8 cellular contexts compared by ENCODE assay signal in genomic region chr10:100184426-100185219, GRCh38. TPM values are rescaled to one million over a fixed set of nuclear protein-coding genes. Genes with fewer than 3 reads are reported as not detected.
A peak's percentile ranks its signal among the peaks of the same experiment; 100 is the strongest.
DNase-seq lines count a peak whose midpoint lies in the region; ATAC-seq and TF ChIP-seq lines count a peak whose summit lies in the region.

No MANE protein-coding gene starts in this region.

- H3K4me3 Mint-ChIP-seq in Caco-2 (ENCODE audit: unreplicated experiment) (peak overlapping the region; percentile 76), endodermal cell (peak overlapping the region; percentile 84), nephron progenitor cell (peak overlapping the region; percentile 97)

- peak; percentile 29 for ATAC-seq in HCT116
- no peak for ATAC-seq in GM18868 (IDR thresholded peaks at IDR 0.05; ENCODE audit: unreplicated experiment)

- peaks cover 24% of the 10 kb centered on the region for H3K4me1 ChIP-seq in Caco-2
- H3K4me1 ChIP-seq in HCT116 (ENCODE audit: control insufficient read depth in 1 of 2, insufficient read depth in 2 of 2, low read length in 2 of 2), result peaks cover 12 to 23% of the 10 kb centered on the region in 2 experiments; a peak in 3 of 4 replicates
- H3K4me1 ChIP-seq in SJCRH30, result peaks cover 14% of the 10 kb centered on the region
- H3K4me1 ChIP-seq in endodermal cell (ENCODE audit: control insufficient read depth, insufficient read depth, low read length), result no peaks in the 10 kb centered on the region

- RAD21 ChIA-PET in HCT116 (lab: Charles Lee; ENCODE audit: low non-redundant PET in 1 of 2, low total read pairs in 2 of 2, uncharacterized antibody in 2 of 2, unreplicated experiment in 2 of 2), result no interaction called here

- peak overlapping the region; percentile 82 for H3K4me2 ChIP-seq in HCT116 (ENCODE audit: low read length)

- 0 out of 2 replicates have a peak, but pooled peaks have one; percentile 8 for TF ChIP-seq RAD21 in HCT116 (IDR thresholded peaks at IDR 0.05; ENCODE audit: low read depth)

- H3K27me3 ChIP-seq in Caco-2 (replicated peaks; ENCODE audit: control insufficient read depth, insufficient read depth, low read length), result no peaks in the 10 kb centered on the region
- no peaks in the 10 kb centered on the region for H3K27me3 ChIP-seq in HCT116 (ENCODE audit: insufficient read depth, low read length)
- H3K27me3 ChIP-seq in SJCRH30, result no peaks in the 10 kb centered on the region
- H3K27me3 ChIP-seq in endodermal cell (ENCODE audit: control insufficient read depth, insufficient read depth, low read length, poor library complexity, severe bottlenecking), result no peaks in the 10 kb centered on the region

- peak overlapping the region; percentile 83 for H3K27ac Mint-ChIP-seq in Caco-2 (ENCODE audit: unreplicated experiment)
- peak overlapping the region; percentile 97 for H3K27ac Mint-ChIP-seq in endodermal cell
- peak overlapping the region; percentile 99 for H3K27ac Mint-ChIP-seq in nephron progenitor cell

- H3K27ac ChIP-seq in HCT116 (ENCODE audit: low read depth, low read length), result peak overlapping the region; percentile 84
- H3K27ac ChIP-seq in SJCRH30, result no peak overlapping the region
- no peak overlapping the region for H3K27ac ChIP-seq in endodermal cell (ENCODE audit: low read depth, low read length)

- TF ChIP-seq CTCF in Caco-2 (IDR thresholded peaks at IDR 0.05; ENCODE audit: insufficient read depth in 1 of 2, low read depth in 1 of 2, low read length in 1 of 2, severe bottlenecking in 1 of 2, unreplicated experiment in 1 of 2), result no peak
- no peak for TF ChIP-seq CTCF in HCT116 (IDR thresholded peaks at IDR 0.05 in 2 of 3, conservative IDR thresholded peaks at IDR 0.05 in 1 of 3; ENCODE audit: borderline replicate concordance in 1 of 3, insufficient read depth in 1 of 3, low read depth in 2 of 3, low read length in 2 of 3)
- TF ChIP-seq CTCF in endodermal cell (conservative IDR thresholded peaks at IDR 0.05), result no peak
- no peak for TF ChIP-seq CTCF in nephron progenitor cell (IDR thresholded peaks at IDR 0.05)

- BruUV-seq in Caco-2 (replicated peaks; lab: Mats Ljungman, UMichigan) (no TSS peak), HCT116 (replicated peaks; lab: Mats Ljungman, UMichigan) (no TSS peak)

- H3K9me3 ChIP-seq in Caco-2 (no peaks in the 10 kb centered on the region), HCT116 (ENCODE audit: control insufficient read depth in 1 of 2, insufficient read depth in 1 of 2, low read depth in 1 of 2, low read length in 2 of 2) (no peaks in the 10 kb centered on the region), SJCRH30 (replicated peaks) (no peaks in the 10 kb centered on the region), endodermal cell (ENCODE audit: control insufficient read depth, low read length) (no peaks in the 10 kb centered on the region)

- POLR2A ChIA-PET in Caco-2 (lab: Charles Lee), result interaction anchor here (1.1 kb wide), 1 partner anchor 188 kb away, joined by 5 read pairs; no protein-coding TSS in a partner anchor
- POLR2A ChIA-PET in HCT116 (lab: Charles Lee), result no interaction called here

- H3K79me2 ChIP-seq in HCT116 (ENCODE audit: insufficient read depth, low read length), result peaks cover 93% of the 10 kb centered on the region

- peaks cover 42% of the 10 kb centered on the region for H3K4me1 Mint-ChIP-seq in Caco-2 (ENCODE audit: low read depth, unreplicated experiment)
- peaks cover 13% of the 10 kb centered on the region for H3K4me1 Mint-ChIP-seq in endodermal cell
- peaks cover 60% of the 10 kb centered on the region for H3K4me1 Mint-ChIP-seq in nephron progenitor cell

- peak overlapping the region; percentile 71 for H3K4me3 ChIP-seq in Caco-2 (ENCODE audit: low read depth, low read length)
- peak overlapping the region; percentile 73 to 82 for H3K4me3 ChIP-seq in HCT116 (replicated peaks in 1 of 2; ENCODE audit: low read depth in 1 of 2, low read length in 2 of 2)
- peak overlapping the region; percentile 74 for H3K4me3 ChIP-seq in SJCRH30
- peak overlapping the region; percentile 97 for H3K4me3 ChIP-seq in endodermal cell (ENCODE audit: low read length)

- H3K36me3 ChIP-seq in Caco-2 (ENCODE audit: control insufficient read depth, insufficient read depth, low read length) (no peaks in the 10 kb centered on the region), HCT116 (ENCODE audit: control insufficient read depth in 1 of 2, insufficient read depth in 2 of 2, low read length in 2 of 2) (peaks cover 24 to 40% of the 10 kb centered on the region in 2 experiments), SJCRH30 (peaks cover 27% of the 10 kb centered on the region), endodermal cell (ENCODE audit: control insufficient read depth, insufficient read depth, low read length) (peaks cover 54% of the 10 kb centered on the region)

- peak overlapping the region; percentile 90 for H3K9ac ChIP-seq in HCT116 (ENCODE audit: low read length)
- H3K9ac ChIP-seq in endodermal cell (ENCODE audit: extremely low read depth, low read length, poor library complexity, severe bottlenecking), result peak overlapping the region; percentile 75

- no peak for TF ChIP-seq POLR2A in HCT116 (IDR thresholded peaks at IDR 0.05; ENCODE audit: borderline replicate concordance, extremely low read depth, insufficient read depth, insufficient read length)

- H3K27me3 Mint-ChIP-seq in Caco-2 (ENCODE audit: insufficient read depth, unreplicated experiment), result no peaks in the 10 kb centered on the region
- H3K27me3 Mint-ChIP-seq in endodermal cell (ENCODE audit: insufficient read depth), result no peaks in the 10 kb centered on the region
- H3K27me3 Mint-ChIP-seq in nephron progenitor cell (ENCODE audit: low read depth, poor library complexity), result no peaks in the 10 kb centered on the region

- no peak overlapping the region for H2AFZ ChIP-seq in HCT116 (ENCODE audit: low read depth, low read length, poor library complexity, severe bottlenecking)

- H3K36me3 Mint-ChIP-seq in Caco-2 (ENCODE audit: insufficient read depth, unreplicated experiment) (peaks cover 42% of the 10 kb centered on the region), endodermal cell (ENCODE audit: low read depth) (peaks cover 27% of the 10 kb centered on the region), nephron progenitor cell (ENCODE audit: low read depth) (peaks cover 48% of the 10 kb centered on the region)

- CTCF ChIA-PET in Caco-2 (lab: Charles Lee) (no interaction called here), HCT116 (lab: Charles Lee) (no interaction called here)

- no peaks in the 10 kb centered on the region for H4K20me1 ChIP-seq in HCT116 (ENCODE audit: insufficient read depth)

- no peaks in the 10 kb centered on the region for H3K9me3 Mint-ChIP-seq in Caco-2 (ENCODE audit: unreplicated experiment)
- H3K9me3 Mint-ChIP-seq in endodermal cell, result no peaks in the 10 kb centered on the region
- H3K9me3 Mint-ChIP-seq in nephron progenitor cell, result peaks cover 7% of the 10 kb centered on the region

- WGBS in endodermal cell (ENCODE audit: insufficient coverage in 1 of 2, insufficient read length in 1 of 2), 2 experiments, result 35 to 100% methylated on average over 1 to 5 of the region's 6 CpGs

- intact Hi-C loops in Caco-2 (cut with micrococcal nuclease; ENCODE audit: unreplicated experiment) (loop anchor here (5.0 kb wide), 1 partner anchor 337 kb away; no protein-coding TSS in a partner anchor), HCT116 (cut with micrococcal nuclease) (loop anchor here (5.0 to 10.0 kb wide), 2 partner anchors 337 to 450 kb away; partner anchors contain the start of genes COX15 and CUTC)

- H3K9me2 ChIP-seq in HCT116 (ENCODE audit: insufficient read depth), result no peaks in the 10 kb centered on the region

- DNase-seq in Caco-2, result peak in 1 of 2 experiments; percentile 13
- peak; percentile 12 for DNase-seq in HCT116 (ENCODE audit: low read depth, low spot score)
- DNase-seq in SJCRH30, result peak; percentile 28 to 49
- DNase-seq in endodermal cell, result no peak
- DNase-seq in nephron progenitor cell, result peak; percentile 6
- DNase-seq in NCI-H1105 treated with DMSO at 0.1 percent for 48 hours (lab: John Stamatoyannopoulos, UW), result no peak
- DNase-seq in activated CD4-positive, alpha-beta T cell treated with anti-CD3 and anti-CD28 coated beads, Interleukin-2, amount 50 U/mL, for 1 hour, result no peak

TF ChIP-seq in HCT116, 20 proteins besides CTCF, POLR2A, EP300 and RAD21 (continues in another document):
- TF ChIP-seq EZH2 (IDR thresholded peaks at IDR 0.05) (no peak), JUND (IDR thresholded peaks at IDR 0.05) (no peak), POLR2AphosphoS5 (IDR thresholded peaks at IDR 0.05; ENCODE audit: low read depth, low read length) (no peak), TCF7L2 (IDR thresholded peaks at IDR 0.05; ENCODE audit: borderline replicate concordance, extremely low read depth, insufficient read depth, insufficient read length) (no peak), SIN3A (IDR thresholded peaks at IDR 0.05; ENCODE audit: low read depth) (peak; percentile 48; the same call in 1 of the 2 replicates), SRF (IDR thresholded peaks at IDR 0.05; ENCODE audit: low read depth) (no peak)

RNA-seq across cellular contexts. Expression of gene ERLIN1, which starts 1.2 kb away (rescaled TPM):
- total RNA-seq in Caco-2 (2022) (54.4 and 59.0 TPM in 2 replicates), HCT116 (2021; ENCODE audit: unreplicated experiment) (64.5 TPM), endodermal cell (10 to 100 TPM; 35.0 to 42.6 TPM)
- 47.1 and 57.9 TPM in 2 replicates for polyA plus RNA-seq in HCT116 (2012)
- 43.2 and 43.6 TPM in 2 replicates for total RNA-seq in SJCRH30 (2014; rRNA removed; shearing (Covaris generic))
- polyA plus RNA-seq in endodermal cell (2013, experiment 1 of 2), result 41.8 TPM
- 42.3 TPM for polyA plus RNA-seq in endodermal cell (2013, experiment 2 of 2)

RNA-seq across cellular contexts. Expression of gene CHUK, which starts 44.8 kb away (rescaled TPM):
- total RNA-seq in Caco-2 (2022) (28.2 and 28.6 TPM in 2 replicates), HCT116 (2021; ENCODE audit: unreplicated experiment) (35.7 TPM), endodermal cell (10 to 100 TPM; 14.1 to 17.2 TPM)
- polyA plus RNA-seq in HCT116 (2012), result 12.0 and 14.1 TPM in 2 replicates
- total RNA-seq in SJCRH30 (2014; rRNA removed; shearing (Covaris generic)), result 19.2 and 21.7 TPM in 2 replicates
- 21.1 TPM for polyA plus RNA-seq in endodermal cell (2013, experiment 1 of 2)
- 20.7 TPM for polyA plus RNA-seq in endodermal cell (2013, experiment 2 of 2)

Comparison
In these comparisons a context has a peak if more than half of its experiments do, and no peak if none do; other contexts are left out.
1. DNase-seq: peak in HCT116 (single experiment), SJCRH30 (2 of 2) and nephron progenitor cell (single experiment); none in endodermal cell (single experiment), NCI-H1105 treated with DMSO at 0.1 percent for 48 hours (single experiment) and activated CD4-positive, alpha-beta T cell treated with anti-CD3 and anti-CD28 coated beads, Interleukin-2, amount 50 U/mL, for 1 hour (single experiment).
2. Peak in every context shown above with its lines, with median percentiles within 50 percentile points of each other: H3K4me3 ChIP-seq, H3K27ac Mint-ChIP-seq and H3K4me3 Mint-ChIP-seq.